Comparison of ENCODE assay signal across 8 cellular contexts in the genomic region with DNA sequence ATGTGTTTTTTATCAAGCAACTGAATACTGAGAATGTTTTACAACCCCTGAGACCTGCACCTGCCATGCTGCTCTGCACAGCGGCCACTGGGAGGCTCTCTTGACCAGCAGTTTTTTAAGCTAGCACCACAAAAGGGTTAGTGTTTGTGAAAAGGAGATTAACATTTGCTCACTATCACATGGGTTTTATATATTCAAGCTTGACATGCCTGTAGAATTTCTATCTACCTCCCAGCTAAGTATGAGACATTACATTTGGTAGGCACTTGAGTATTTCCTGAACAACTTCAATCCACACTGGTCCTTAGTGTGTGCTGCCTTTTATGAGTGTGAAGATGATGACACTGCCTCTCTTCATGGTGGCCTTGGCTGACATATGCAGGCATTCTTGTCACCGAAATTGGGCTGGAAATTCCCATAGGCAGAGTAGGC.
DNase-seq lines count a peak whose midpoint lies in the region; ATAC-seq and TF ChIP-seq lines count a peak whose summit lies in the region.

No MANE protein-coding gene starts in this region.

- H3K4me1 ChIP-seq in mammary epithelial cell (ENCODE audit: insufficient read depth, low read length) = no peaks in the 10 kb centered on the region

- TF ChIP-seq POLR2A in NB4 (IDR thresholded peaks at IDR 0.05; ENCODE audit: extremely low read depth, insufficient read length) = no peak

- H4K20me1 ChIP-seq in mammary epithelial cell (ENCODE audit: insufficient read depth, low read length) = no peaks in the 10 kb centered on the region

- no peak overlapping the region for H3K4me3 ChIP-seq in NB4 (ENCODE audit: low read depth, low read length)
- H3K4me3 ChIP-seq in mammary epithelial cell (replicated peaks in 1 of 3; ENCODE audit: insufficient read depth in 1 of 3, low read depth in 2 of 3, low read length in 3 of 3) = no peak overlapping the region

- no peaks in the 10 kb centered on the region for H3K36me3 ChIP-seq in mammary epithelial cell (ENCODE audit: insufficient read depth, low read length)

- WGBS in mammary epithelial cell (ENCODE audit: low coverage, missing lambda C conversion rate) = 0% methylated on average over 2 of the region's 2 CpGs

- no peak overlapping the region for H3K9ac ChIP-seq in mammary epithelial cell (ENCODE audit: insufficient read depth, low read length)

- no peaks in the 10 kb centered on the region for H3K27me3 ChIP-seq in mammary epithelial cell (ENCODE audit: insufficient read depth, low read length)

- intact Hi-C loops in mammary epithelial cell (cut with micrococcal nuclease) = loop anchor here (1.0 to 10.0 kb wide), 6 partner anchors 267 to 903 kb away; no protein-coding TSS in a partner anchor

- in situ Hi-C loops in mammary epithelial cell (cut with MboI; ENCODE audit: low sequenced_read_pairs in 2 of 2) = loop anchor here in 1 of 2 donors (10.0 to 25.0 kb wide), 2 partner anchors 351 to 738 kb away; no protein-coding TSS in a partner anchor

- CTCF ChIA-PET in mammary epithelial cell (lab: Charles Lee; ENCODE audit: low non-redundant PET) = interaction anchor here (0.6 to 0.8 kb wide), 2 partner anchors 351 to 732 kb away, joined by 3 to 4 read pairs; no protein-coding TSS in a partner anchor

- H3K9me3 ChIP-seq in mammary epithelial cell (replicated peaks; ENCODE audit: insufficient read depth, low read length) = no peaks in the 10 kb centered on the region

- H3K4me2 ChIP-seq in mammary epithelial cell (ENCODE audit: insufficient read depth, low read depth, low read length) = no peak overlapping the region

- no peaks in the 10 kb centered on the region for H3K79me2 ChIP-seq in mammary epithelial cell (ENCODE audit: insufficient read depth, low read length)

- no peak overlapping the region for H2AFZ ChIP-seq in mammary epithelial cell (ENCODE audit: low read depth, low read length)

- no TSS peak for BruUV-seq in mammary epithelial cell (replicated peaks; lab: Mats Ljungman, UMichigan)

- H3K27ac ChIP-seq in mammary epithelial cell (ENCODE audit: insufficient read depth, low read depth, low read length) = no peak overlapping the region

- DNase-seq in DMS 273 (lab: John Stamatoyannopoulos, UW; ENCODE audit: unreplicated experiment) (peak; percentile 71), DMS 273 treated with DMSO at 0.1 percent for 48 hours (lab: John Stamatoyannopoulos, UW) (no peak), NB4 (ENCODE audit: low read depth) (peak; percentile 25), mammary epithelial cell (no peak), middle frontal gyrus (ENCODE audit: extremely low spot score, low spot score) (peak; percentile 29), amniotic stem cell (lab: John Stamatoyannopoulos, UW) (no peak), omental fat pad (ENCODE audit: low spot score) (no peak)

- TF ChIP-seq CTCF in NB4 (IDR thresholded peaks at IDR 0.05; ENCODE audit: low read depth, low read length) = peak; percentile 65
- TF ChIP-seq CTCF in mammary epithelial cell (conservative IDR thresholded peaks at IDR 0.05 in 1 of 2, IDR thresholded peaks at IDR 0.05 in 1 of 2; ENCODE audit: extremely low read depth in 1 of 2, insufficient read depth in 1 of 2, low read depth in 1 of 2, low read length in 2 of 2) = peak; percentile 49 to 65
- peak in 1 of 3 donors; percentile 28 for TF ChIP-seq CTCF in omental fat pad (IDR thresholded peaks at IDR 0.05)

- ATAC-seq in omental fat pad (ENCODE audit: low FRiP score) (no peak), HG02885 (IDR thresholded peaks at IDR 0.05; ENCODE audit: poor library complexity, unreplicated experiment) (no peak)

- dilution Hi-C loops in mammary epithelial cell (cut with HindIII; ENCODE audit: low sequenced_read_pairs) = no loop called here

Comparison
In these comparisons a context has a peak if more than half of its experiments do, and no peak if none do; other contexts are left out.
1. DNase-seq: peak in DMS 273 (single experiment), NB4 (single experiment) and middle frontal gyrus (single experiment); none in DMS 273 treated with DMSO at 0.1 percent for 48 hours (single experiment), mammary epithelial cell (single experiment), amniotic stem cell (single experiment) and omental fat pad (single experiment).